In genomic region chr19:35099897-35100275, GRCh38 we compare ENCODE assay signal across 28 cellular contexts.
"Had no signal": no experiment of that assay in that cellular context is flagged by ENCODE, and none has a peak within 500 bp of the region (broad histone marks: within the 10 kb centered on the region; RNA-seq: fewer than 3 reads in every experiment).

No MANE protein-coding gene starts in this region.

- H3K9me3 ChIP-seq: adrenal gland, body of pancreas, colonic mucosa, esophagus muscularis mucosa, gastrocnemius medialis, heart left ventricle had no signal

- DNase-seq: activated CD4-positive, alpha-beta memory T cell treated with anti-CD3 and anti-CD28 coated beads for 36 hours; activated CD4-positive, alpha-beta T cell treated with anti-CD3 and anti-CD28 coated beads for 36 hours; activated CD4-positive, alpha-beta T cell treated with anti-CD3 and anti-CD28 coated beads, Interleukin-2, amount 10 ng/mL, durations not matched to agents 24 days and 14 days; activated CD4-positive, CD25-positive, alpha-beta regulatory T cell; activated CD4-positive, CD25-positive, alpha-beta regulatory T cell treated with anti-CD3 and anti-CD28 coated beads, Interleukin-2, amount 50 U/mL, for 72 hours; activated CD8-positive, alpha-beta memory T cell treated with anti-CD3 and anti-CD28 coated beads, Interleukin-2, amount 10 ng/mL, durations not matched to agents 7 days and 5 days; activated CD8-positive, alpha-beta memory T cell treated with anti-CD3 and anti-CD28 coated beads, Interleukin-2, amount 50 U/mL, for 4 hours; activated CD8-positive, alpha-beta T cell treated with anti-CD3 and anti-CD28 coated beads, Interleukin-2, amount 10 ng/mL, durations not matched to agents 7 days and 5 days; activated effector memory CD4-positive, alpha-beta T cell treated with anti-CD3 and anti-CD28 coated beads, Interleukin-2, amount 50 U/mL, for 16 hours; activated naive CD4-positive, alpha-beta T cell treated with anti-CD3 and anti-CD28 coated beads for 36 hours; activated naive CD8-positive, alpha-beta T cell treated with anti-CD3 and anti-CD28 coated beads for 36 hours; activated naive CD8-positive, alpha-beta T cell treated with anti-CD3 and anti-CD28 coated beads, Interleukin-2, amount 50 U/mL, for 24 hours; activated T-cell treated with anti-CD3 and anti-CD28 coated beads, Interleukin-2, amount 50 U/mL, for 1 hour; activated T-cell treated with anti-CD3 and anti-CD28 coated beads, Interleukin-2, amount 50 U/mL, for 48 hours; adrenal gland; amygdala; aorta; body of pancreas; cerebellar nuclear complex; colonic mucosa; effector memory CD8-positive, alpha-beta T cell; erythroblast; foreskin keratinocyte; gastrocnemius medialis; glutamatergic neuron; T-helper 2 cell had no signal

- H3K36me3 ChIP-seq: adrenal gland, colonic mucosa, esophagus muscularis mucosa, gastrocnemius medialis, heart left ventricle had no signal

- ATAC-seq: activated CD4-positive, alpha-beta T cell treated with anti-CD3 and anti-CD28 coated beads for 36 hours; activated CD8-positive, alpha-beta memory T cell treated with anti-CD3 and anti-CD28 coated beads, Interleukin-2, amount 10 ng/mL, durations not matched to agents 7 days and 5 days; activated CD8-positive, alpha-beta T cell treated with anti-CD3 and anti-CD28 coated beads, Interleukin-2, amount 10 ng/mL, durations not matched to agents 7 days and 5 days; activated naive CD8-positive, alpha-beta T cell treated with anti-CD3 and anti-CD28 coated beads, Interleukin-2, amount 50 U/mL, for 24 hours; body of pancreas; effector memory CD8-positive, alpha-beta T cell; foreskin keratinocyte; heart left ventricle had no signal

- H3K4me1 ChIP-seq: adrenal gland, colonic mucosa, esophagus muscularis mucosa, gastrocnemius medialis had no signal

- H3K27ac ChIP-seq: adrenal gland, body of pancreas, colonic mucosa, esophagus muscularis mucosa, foreskin keratinocyte, gastrocnemius medialis, heart left ventricle had no signal

- H3K27me3 ChIP-seq: adrenal gland, body of pancreas, colonic mucosa, esophagus muscularis mucosa, foreskin keratinocyte, gastrocnemius medialis, heart left ventricle had no signal

- H3K4me3 ChIP-seq: adrenal gland, body of pancreas, colonic mucosa, esophagus muscularis mucosa, gastrocnemius medialis, heart left ventricle had no signal
